Comparison of ENCODE assay signal across 8 cellular contexts in genomic region chr19:2273356-2274184, GRCh38. TPM values are rescaled to one million over a fixed set of nuclear protein-coding genes. Genes with fewer than 3 reads are reported as not detected.
DNase-seq lines count a peak whose midpoint lies in the region; ATAC-seq, FAIRE-seq and TF ChIP-seq lines count a peak whose summit lies in the region.

No MANE protein-coding gene starts in this region.

- H2AFZ ChIP-seq in keratinocyte (ENCODE audit: control insufficient read depth, low read length), result no peak overlapping the region

- TF ChIP-seq CTCF in BE2C (IDR thresholded peaks at IDR 0.05; ENCODE audit: low read depth, low read length) (peak; percentile 88), WERI-Rb-1 (IDR thresholded peaks at IDR 0.05; ENCODE audit: low read depth, low read length) (peak; percentile 89), bronchial epithelial cell (IDR thresholded peaks at IDR 0.05; ENCODE audit: insufficient read depth, low read length, severe bottlenecking) (peak; percentile 92), keratinocyte (optimal IDR thresholded peaks at IDR 0.05 in 1 of 3, IDR thresholded peaks at IDR 0.05 in 1 of 3, conservative IDR thresholded peaks at IDR 0.05 in 1 of 3; ENCODE audit: extremely low read depth in 1 of 3, insufficient read depth in 2 of 3, low read length in 3 of 3) (peak; percentile 78 to 91 (median 80))

- FAIRE-seq in bronchial epithelial cell (lab: Jason Lieb, UNC) (no peak), keratinocyte (lab: Jason Lieb, UNC) (peak; percentile 69)

- H3K4me1 ChIP-seq in BE2C, result peaks cover 10% of the 10 kb centered on the region
- H3K4me1 ChIP-seq in keratinocyte (ENCODE audit: control insufficient read depth, extremely low read depth, insufficient read depth, low read length), result peaks cover 17% of the 10 kb centered on the region

- H3K79me2 ChIP-seq in keratinocyte (ENCODE audit: control insufficient read depth, insufficient read depth, low read length), result peaks cover 44% of the 10 kb centered on the region

- H3K9me1 ChIP-seq in keratinocyte (ENCODE audit: control insufficient read depth, extremely low read depth, insufficient read depth, low read length), result no peaks in the 10 kb centered on the region

- ATAC-seq in GM21447 (IDR thresholded peaks at IDR 0.05; ENCODE audit: unreplicated experiment) (peak; percentile 34), GM21360 (IDR thresholded peaks at IDR 0.05; ENCODE audit: unreplicated experiment) (no peak)

- H3K9me3 ChIP-seq in BE2C, result no peaks in the 10 kb centered on the region
- H3K9me3 ChIP-seq in WERI-Rb-1 (ENCODE audit: severe bottlenecking), result no peaks in the 10 kb centered on the region
- H3K9me3 ChIP-seq in keratinocyte (ENCODE audit: control insufficient read depth, low read depth, low read length), result no peaks in the 10 kb centered on the region

- peak overlapping the region; percentile 45 for H3K4me3 ChIP-seq in BE2C (ENCODE audit: low read depth, low read length)
- H3K4me3 ChIP-seq in WERI-Rb-1 (ENCODE audit: low read depth, low read length), result peak overlapping the region; percentile 21
- no peak overlapping the region for H3K4me3 ChIP-seq in bronchial epithelial cell (ENCODE audit: low read depth, low read length)
- no peak overlapping the region for H3K4me3 ChIP-seq in keratinocyte (ENCODE audit: control insufficient read depth in 2 of 3, extremely low read depth in 1 of 3, insufficient read depth in 2 of 3, low read depth in 1 of 3, low read length in 3 of 3)

- peaks cover 39% of the 10 kb centered on the region for H3K36me3 ChIP-seq in BE2C
- H3K36me3 ChIP-seq in WERI-Rb-1, result peaks cover 37% of the 10 kb centered on the region
- peaks cover 17% of the 10 kb centered on the region for H3K36me3 ChIP-seq in bronchial epithelial cell (ENCODE audit: control insufficient read depth, insufficient read depth, low read length)
- H3K36me3 ChIP-seq in keratinocyte (ENCODE audit: control insufficient read depth in 2 of 2, extremely low read depth in 1 of 2, insufficient read depth in 2 of 2, low read length in 2 of 2), result peaks cover 13 to 16% of the 10 kb centered on the region in 2 experiments

- H3K9ac ChIP-seq in keratinocyte (ENCODE audit: control insufficient read depth, extremely low read depth, insufficient read depth, low read length), result peak overlapping the region; percentile 41

- peak overlapping the region; percentile 46 for H3K27ac ChIP-seq in WERI-Rb-1
- no peak overlapping the region for H3K27ac ChIP-seq in keratinocyte (ENCODE audit: control insufficient read depth, insufficient read depth, low read length)

- dilution Hi-C loops in keratinocyte (cut with MboI; ENCODE audit: extremely low pct_ligation_motif_present, low sequenced_read_pairs), result no loop called here

- peaks cover 33% of the 10 kb centered on the region for H4K20me1 ChIP-seq in keratinocyte (ENCODE audit: control insufficient read depth, extremely low read depth, insufficient read depth, low read length)

- H3K27me3 ChIP-seq in BE2C (no peaks in the 10 kb centered on the region), WERI-Rb-1 (ENCODE audit: insufficient read depth, low read depth, severe bottlenecking) (no peaks in the 10 kb centered on the region), bronchial epithelial cell (ENCODE audit: control insufficient read depth, insufficient read depth, low read length) (no peaks in the 10 kb centered on the region), keratinocyte (ENCODE audit: control insufficient read depth, extremely low read depth, insufficient read depth, low read length) (no peaks in the 10 kb centered on the region)

- peak overlapping the region; percentile 62 for H3K4me2 ChIP-seq in keratinocyte (ENCODE audit: control insufficient read depth, extremely low read depth, insufficient read depth, low read depth, low read length)

- DNase-seq in BE2C, result peak; percentile 96
- DNase-seq in NCI-H2029 (lab: John Stamatoyannopoulos, UW), result peak; percentile 72
- peak; percentile 89 for DNase-seq in WERI-Rb-1
- peak; percentile 20 for DNase-seq in bronchial epithelial cell (ENCODE audit: low read depth)
- no peak for DNase-seq in keratinocyte (ENCODE audit: low read depth, low spot score)
- DNase-seq in stimulated activated CD4-positive, alpha-beta T cell treated with anti-CD3 and anti-CD28 coated beads, Interleukin-15, amount 100 ng/mL, for 48 hours (ENCODE audit: low read depth in 2 of 2), result peak; percentile 65 to 76

RNA-seq across cellular contexts. Expression of gene PEAK3, which starts 8.4 kb away (rescaled TPM):
- 0.17 TPM for polyA plus RNA-seq in BE2C (2012; ENCODE audit: insufficient read depth, insufficient read length, low read depth)
- not detected in 2 replicates for total RNA-seq in bronchial epithelial cell
- not detected in 3 replicates for polyA plus RNA-seq in keratinocyte
- polyA plus RNA-seq in keratinocyte (2011; ENCODE audit: low read depth), result not detected
- not detected in 2 replicates for polyA plus RNA-seq in keratinocyte (2011; cell fraction: cytosol; rRNA removed)
- not detected in 2 replicates for polyA plus RNA-seq in keratinocyte (2011; cell fraction: nucleus; rRNA removed)
- polyA plus RNA-seq in keratinocyte (2012; ENCODE audit: low replicate concordance), result 0.03 and 0.37 TPM in 2 replicates
- polyA minus RNA-seq in keratinocyte, result not detected in 3 replicates
- polyA minus RNA-seq in keratinocyte (2011; cell fraction: cytosol; rRNA and poly(A)+ RNA removed), result not detected
- polyA minus RNA-seq in keratinocyte (2011; cell fraction: nucleus; rRNA and poly(A)+ RNA removed), result not detected in 2 replicates

RNA-seq across cellular contexts. Expression of gene JSRP1, which starts 17.4 kb away (rescaled TPM):
- 1.2 TPM for polyA plus RNA-seq in BE2C (2012; ENCODE audit: insufficient read depth, insufficient read length, low read depth)
- total RNA-seq in bronchial epithelial cell, result not detected in 2 replicates
- not detected in 3 replicates for polyA plus RNA-seq in keratinocyte
- polyA plus RNA-seq in keratinocyte (2011; ENCODE audit: low read depth), result not detected
- 0.27 TPM in 1 of 2 replicates, not detected in the other for polyA plus RNA-seq in keratinocyte (2011; cell fraction: cytosol; rRNA removed)
- polyA plus RNA-seq in keratinocyte (2011; cell fraction: nucleus; rRNA removed), result not detected in 2 replicates
- 0.49 and 0.66 TPM in 2 replicates for polyA plus RNA-seq in keratinocyte (2012; ENCODE audit: low replicate concordance)
- polyA minus RNA-seq in keratinocyte, result not detected in 3 replicates
- polyA minus RNA-seq in keratinocyte (2011; cell fraction: cytosol; rRNA and poly(A)+ RNA removed), result not detected
- polyA minus RNA-seq in keratinocyte (2011; cell fraction: nucleus; rRNA and poly(A)+ RNA removed), result not detected in 2 replicates

RNA-seq across cellular contexts. Expression of gene AMH, which starts 24.4 kb away (rescaled TPM):
- 25.8 TPM for polyA plus RNA-seq in BE2C (2012; ENCODE audit: insufficient read depth, insufficient read length, low read depth)
- 0.26 and 0.38 TPM in 2 replicates for total RNA-seq in bronchial epithelial cell
- polyA plus RNA-seq in keratinocyte, result 0.02 to 0.15 TPM (median 0.07 TPM) in 3 replicates
- 0.19 TPM for polyA plus RNA-seq in keratinocyte (2011; ENCODE audit: low read depth)
- polyA plus RNA-seq in keratinocyte (2011; cell fraction: cytosol; rRNA removed), result not detected in 2 replicates
- 0.41 and 0.85 TPM in 2 replicates for polyA plus RNA-seq in keratinocyte (2011; cell fraction: nucleus; rRNA removed)
- 0.08 and 0.56 TPM in 2 replicates for polyA plus RNA-seq in keratinocyte (2012; ENCODE audit: low replicate concordance)
- not detected in 3 replicates for polyA minus RNA-seq in keratinocyte
- not detected for polyA minus RNA-seq in keratinocyte (2011; cell fraction: cytosol; rRNA and poly(A)+ RNA removed)
- polyA minus RNA-seq in keratinocyte (2011; cell fraction: nucleus; rRNA and poly(A)+ RNA removed), result 0.21 and 0.54 TPM in 2 replicates

RNA-seq across cellular contexts. Expression of gene LINGO3, which starts 34.4 kb away (rescaled TPM):
- polyA plus RNA-seq in BE2C (2012; ENCODE audit: insufficient read depth, insufficient read length, low read depth), result not detected
- total RNA-seq in bronchial epithelial cell, result not detected in 2 replicates
- polyA plus RNA-seq in keratinocyte, result not detected in 3 replicates
- not detected for polyA plus RNA-seq in keratinocyte (2011; ENCODE audit: low read depth)
- not detected in 2 replicates for polyA plus RNA-seq in keratinocyte (2011; cell fraction: cytosol; rRNA removed)
- polyA plus RNA-seq in keratinocyte (2011; cell fraction: nucleus; rRNA removed), result 0.05 TPM in 1 of 2 replicates, not detected in the other
- 0.07 TPM in 1 of 2 replicates, not detected in the other for polyA plus RNA-seq in keratinocyte (2012; ENCODE audit: low replicate concordance)
- polyA minus RNA-seq in keratinocyte, result not detected in 3 replicates
- polyA minus RNA-seq in keratinocyte (2011; cell fraction: cytosol; rRNA and poly(A)+ RNA removed), result not detected
- not detected in 2 replicates for polyA minus RNA-seq in keratinocyte (2011; cell fraction: nucleus; rRNA and poly(A)+ RNA removed)

RNA-seq across cellular contexts. Expression of gene SF3A2, which starts 36.9 kb away (rescaled TPM):
- 329 TPM for polyA plus RNA-seq in BE2C (2012; ENCODE audit: insufficient read depth, insufficient read length, low read depth)
- 24.2 and 25.1 TPM in 2 replicates for total RNA-seq in bronchial epithelial cell
- 4.7 to 24.1 TPM (median 4.7 TPM) in 3 replicates for polyA plus RNA-seq in keratinocyte
- 41.0 TPM for polyA plus RNA-seq in keratinocyte (2011; ENCODE audit: low read depth)
- 6.9 and 16.1 TPM in 2 replicates for polyA plus RNA-seq in keratinocyte (2011; cell fraction: cytosol; rRNA removed)
- 17.1 and 21.8 TPM in 2 replicates for polyA plus RNA-seq in keratinocyte (2011; cell fraction: nucleus; rRNA removed)
- 40.1 and 59.6 TPM in 2 replicates for polyA plus RNA-seq in keratinocyte (2012; ENCODE audit: low replicate concordance)
- polyA minus RNA-seq in keratinocyte, result 6.7 to 25.7 TPM (median 7.2 TPM) in 3 replicates
- 37.4 TPM for polyA minus RNA-seq in keratinocyte (2011; cell fraction: cytosol; rRNA and poly(A)+ RNA removed)
- polyA minus RNA-seq in keratinocyte (2011; cell fraction: nucleus; rRNA and poly(A)+ RNA removed), result 31.1 and 35.7 TPM in 2 replicates

Comparison
In these comparisons a context has a peak if more than half of its experiments do, and no peak if none do; other contexts are left out.
1. H3K4me3 ChIP-seq: peak in BE2C (single experiment) and WERI-Rb-1 (single experiment); none in bronchial epithelial cell (single experiment) and keratinocyte (0 of 3).
2. Peak in every context shown above with its lines, with median percentiles within 50 percentile points of each other: CTCF ChIP-seq.